In the genomic region with DNA sequence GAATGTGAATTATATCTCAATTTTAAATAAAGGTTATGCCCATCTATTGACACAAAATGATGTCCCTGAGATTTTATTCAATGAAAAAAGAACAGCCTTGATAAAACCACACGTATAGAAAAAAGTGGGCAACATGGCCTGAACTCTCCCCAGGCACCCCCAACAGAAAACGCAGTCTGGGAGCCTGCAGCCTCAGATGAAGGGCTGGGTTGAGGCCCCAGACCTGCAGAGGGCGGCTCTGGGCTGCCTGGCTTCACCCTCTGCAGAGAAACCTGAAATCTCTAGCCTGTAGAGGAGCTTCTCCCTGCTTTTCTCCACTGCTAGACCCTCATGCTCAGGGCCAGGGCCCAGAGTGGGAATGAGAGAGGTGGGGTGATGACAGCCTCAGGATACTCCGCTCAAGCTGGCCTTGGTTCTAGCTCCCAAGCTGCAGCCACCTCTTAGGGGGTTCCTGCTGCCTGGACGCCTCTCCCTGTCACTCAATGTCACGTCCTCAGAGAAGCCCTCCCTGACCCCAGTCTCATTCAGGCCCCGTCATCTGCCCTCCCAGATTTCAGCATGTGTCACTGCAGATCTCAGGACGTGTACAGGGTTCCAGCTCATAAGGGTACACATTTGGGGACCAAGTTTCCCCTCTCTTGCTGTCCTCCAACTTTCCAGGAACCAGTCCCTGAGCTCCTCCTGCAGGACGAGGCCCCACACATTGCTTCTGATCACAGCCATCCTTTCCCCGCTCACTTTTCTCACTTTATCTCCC, we compare ENCODE assay signal across 8 cellular contexts. TPM values are rescaled to one million over a fixed set of nuclear protein-coding genes. Genes with fewer than 3 reads are reported as not detected.
DNase-seq lines count a peak whose midpoint lies in the region; FAIRE-seq and TF ChIP-seq lines count a peak whose summit lies in the region.

No MANE protein-coding gene starts in this region.

- H4K20me1 ChIP-seq in OCI-LY3 (ENCODE audit: insufficient read depth, low read length), result peaks cover 12% of the 10 kb centered on the region

- H3K9me3 ChIP-seq in OCI-LY3 (ENCODE audit: insufficient read depth, low read length) (no peaks in the 10 kb centered on the region), mucosa of rectum (ENCODE audit: control insufficient read depth in 2 of 2, low read length in 2 of 2) (no peaks in the 10 kb centered on the region)

- H3K36me3 ChIP-seq in OCI-LY3 (replicated peaks; ENCODE audit: low read depth, low read length), result peaks cover 10% of the 10 kb centered on the region
- H3K36me3 ChIP-seq in bronchial epithelial cell (ENCODE audit: control insufficient read depth, insufficient read depth, low read length), result peaks cover 2% of the 10 kb centered on the region
- peaks cover 0 to 3% of the 10 kb centered on the region in 2 donors for H3K36me3 ChIP-seq in mucosa of rectum (ENCODE audit: control insufficient read depth in 2 of 2, insufficient read depth in 2 of 2, low read length in 2 of 2)

- peaks cover 60% of the 10 kb centered on the region for H3K79me2 ChIP-seq in OCI-LY3 (ENCODE audit: low read length)

- H3K9ac ChIP-seq in OCI-LY3 (ENCODE audit: low read length), result peak overlapping the region; percentile 99
- peak overlapping the region; percentile 74 to 90 for H3K9ac ChIP-seq in mucosa of rectum (ENCODE audit: low read depth in 1 of 2, low read length in 2 of 2)

- peak; percentile 30 for DNase-seq in stimulated activated CD4-positive, alpha-beta T cell treated with anti-CD3 and anti-CD28 coated beads, Interleukin-12 subunit alpha, Interleukin-12 subunit beta, amount 100 ng/mL, for 4 hours
- DNase-seq in stimulated activated CD4-positive, alpha-beta T cell treated with anti-CD3 and anti-CD28 coated beads, Interleukin-2, amount 100 ng/mL, for 48 hours, result no peak
- DNase-seq in bronchial epithelial cell (ENCODE audit: low read depth), result no peak
- DNase-seq in kidney glomerular epithelial cell (lab: John Stamatoyannopoulos, UW), result no peak
- no peak for DNase-seq in NCI-H774 (lab: John Stamatoyannopoulos, UW)
- DNase-seq in NCI-H345 treated with DMSO at 0.1 percent for 48 hours (lab: John Stamatoyannopoulos, UW; ENCODE audit: unreplicated experiment), result no peak

- peak overlapping the region; percentile 97 for H3K4me3 ChIP-seq in OCI-LY3 (ENCODE audit: low read length)
- peak overlapping the region; percentile 96 for H3K4me3 ChIP-seq in bronchial epithelial cell (ENCODE audit: low read depth, low read length)
- peak overlapping the region; percentile 75 to 86 for H3K4me3 ChIP-seq in mucosa of rectum (ENCODE audit: low read length in 2 of 2)

- TF ChIP-seq CTCF in OCI-LY3 (IDR thresholded peaks at IDR 0.05; ENCODE audit: low read depth, low read length), result peak; percentile 59
- peak; percentile 59 for TF ChIP-seq CTCF in bronchial epithelial cell (IDR thresholded peaks at IDR 0.05; ENCODE audit: insufficient read depth, low read length, severe bottlenecking)

- no peaks in the 10 kb centered on the region for H3K27me3 ChIP-seq in OCI-LY3 (ENCODE audit: low read depth, low read length)
- H3K27me3 ChIP-seq in bronchial epithelial cell (ENCODE audit: control insufficient read depth, insufficient read depth, low read length), result no peaks in the 10 kb centered on the region
- H3K27me3 ChIP-seq in mucosa of rectum (ENCODE audit: control insufficient read depth in 2 of 2, insufficient read depth in 2 of 2, low read length in 2 of 2), result no peaks in the 10 kb centered on the region

- H3K4me1 ChIP-seq in OCI-LY3 (ENCODE audit: low read length) (peaks cover 10% of the 10 kb centered on the region), mucosa of rectum (ENCODE audit: control insufficient read depth in 2 of 2, insufficient read depth in 2 of 2, low read length in 2 of 2) (peaks cover 13 to 15% of the 10 kb centered on the region in 2 donors)

- no peak overlapping the region for H2AFZ ChIP-seq in OCI-LY3 (ENCODE audit: low read depth, low read length)

- peak overlapping the region; percentile 85 for H3K4me2 ChIP-seq in OCI-LY3 (ENCODE audit: low read length)

- peak overlapping the region; percentile 87 for H3K27ac ChIP-seq in OCI-LY3 (ENCODE audit: low read length)
- H3K27ac ChIP-seq in mucosa of rectum (ENCODE audit: low read depth in 2 of 2, low read length in 2 of 2), result no peak overlapping the region

- no peak for FAIRE-seq in bronchial epithelial cell (lab: Jason Lieb, UNC)

RNA-seq across cellular contexts. Expression of gene MBD3, which starts 1.8 kb away (rescaled TPM):
- total RNA-seq in bronchial epithelial cell, result 64.3 and 75.3 TPM in 2 replicates

RNA-seq across cellular contexts. Expression of gene UQCR11, which starts 14.4 kb away (rescaled TPM):
- total RNA-seq in bronchial epithelial cell, result 43.4 and 113 TPM in 2 replicates

RNA-seq across cellular contexts. Expression of gene MEX3D, which starts 22.7 kb away (rescaled TPM):
- total RNA-seq in bronchial epithelial cell, result 34.2 and 43.4 TPM in 2 replicates
